Comparison of ENCODE assay signal across 1 cellular context in the genomic region with DNA sequence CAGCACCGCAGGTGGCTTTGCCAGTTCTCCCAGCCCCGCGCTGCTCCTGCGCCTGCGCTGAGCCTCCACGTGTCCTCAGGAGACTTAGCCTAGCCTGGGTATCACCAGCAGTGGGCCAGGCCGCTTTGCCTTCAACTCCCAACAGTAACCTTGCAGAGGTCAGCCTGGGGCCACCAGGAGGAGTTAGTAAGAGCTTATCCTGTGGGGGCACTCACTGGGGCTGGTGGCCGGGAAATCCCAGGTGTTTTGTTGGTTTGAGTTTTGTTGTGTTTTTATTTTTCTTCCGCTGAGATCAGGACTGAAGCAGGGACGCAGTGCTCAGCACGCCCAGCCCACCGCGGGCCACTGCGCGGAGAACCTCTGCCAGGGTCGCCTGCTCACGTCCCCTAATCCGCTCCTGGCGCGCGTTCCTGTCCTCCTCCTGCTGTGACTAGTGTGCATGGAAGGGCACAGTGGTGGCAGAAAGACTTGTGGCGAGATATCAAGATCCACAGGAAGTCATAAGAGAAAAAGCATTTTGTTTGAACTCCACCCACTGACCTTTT.
TF ChIP-seq lines count a peak whose summit lies in the region.

No MANE protein-coding gene starts in this region.

TF ChIP-seq in HepG2, 621 proteins besides CTCF, POLR2A, EP300 and RAD21 (continued from another document and continues in another):
- TF ChIP-seq, protein P1, sequence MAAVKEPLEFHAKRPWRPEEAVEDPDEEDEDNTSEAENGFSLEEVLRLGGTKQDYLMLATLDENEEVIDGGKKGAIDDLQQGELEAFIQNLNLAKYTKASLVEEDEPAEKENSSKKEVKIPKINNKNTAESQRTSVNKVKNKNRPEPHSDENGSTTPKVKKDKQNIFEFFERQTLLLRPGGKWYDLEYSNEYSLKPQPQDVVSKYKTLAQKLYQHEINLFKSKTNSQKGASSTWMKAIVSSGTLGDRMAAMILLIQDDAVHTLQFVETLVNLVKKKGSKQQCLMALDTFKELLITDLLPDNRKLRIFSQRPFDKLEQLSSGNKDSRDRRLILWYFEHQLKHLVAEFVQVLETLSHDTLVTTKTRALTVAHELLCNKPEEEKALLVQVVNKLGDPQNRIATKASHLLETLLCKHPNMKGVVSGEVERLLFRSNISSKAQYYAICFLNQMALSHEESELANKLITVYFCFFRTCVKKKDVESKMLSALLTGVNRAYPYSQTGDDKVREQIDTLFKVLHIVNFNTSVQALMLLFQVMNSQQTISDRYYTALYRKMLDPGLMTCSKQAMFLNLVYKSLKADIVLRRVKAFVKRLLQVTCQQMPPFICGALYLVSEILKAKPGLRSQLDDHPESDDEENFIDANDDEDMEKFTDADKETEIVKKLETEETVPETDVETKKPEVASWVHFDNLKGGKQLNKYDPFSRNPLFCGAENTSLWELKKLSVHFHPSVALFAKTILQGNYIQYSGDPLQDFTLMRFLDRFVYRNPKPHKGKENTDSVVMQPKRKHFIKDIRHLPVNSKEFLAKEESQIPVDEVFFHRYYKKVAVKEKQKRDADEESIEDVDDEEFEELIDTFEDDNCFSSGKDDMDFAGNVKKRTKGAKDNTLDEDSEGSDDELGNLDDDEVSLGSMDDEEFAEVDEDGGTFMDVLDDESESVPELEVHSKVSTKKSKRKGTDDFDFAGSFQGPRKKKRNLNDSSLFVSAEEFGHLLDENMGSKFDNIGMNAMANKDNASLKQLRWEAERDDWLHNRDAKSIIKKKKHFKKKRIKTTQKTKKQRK (IDR thresholded peaks at IDR 0.05; ENCODE audit: low read length), result no peak
- no peak; the same call in 1 of the 2 replicates for TF ChIP-seq KMT2B (CRISPR knock-in tag; IDR thresholded peaks at IDR 0.05)
- TF ChIP-seq TCF7 (IDR thresholded peaks at IDR 0.05; ENCODE audit: low read depth), result no peak
- no peak for TF ChIP-seq TERF1 (CRISPR knock-in tag; IDR thresholded peaks at IDR 0.05)
- TF ChIP-seq SRSF1 (optimal IDR thresholded peaks at IDR 0.05; ENCODE audit: low read depth, low read length), result peak; percentile 70
- no peak for TF ChIP-seq PBX2 (CRISPR knock-in tag; IDR thresholded peaks at IDR 0.05)
- TF ChIP-seq, protein P2, sequence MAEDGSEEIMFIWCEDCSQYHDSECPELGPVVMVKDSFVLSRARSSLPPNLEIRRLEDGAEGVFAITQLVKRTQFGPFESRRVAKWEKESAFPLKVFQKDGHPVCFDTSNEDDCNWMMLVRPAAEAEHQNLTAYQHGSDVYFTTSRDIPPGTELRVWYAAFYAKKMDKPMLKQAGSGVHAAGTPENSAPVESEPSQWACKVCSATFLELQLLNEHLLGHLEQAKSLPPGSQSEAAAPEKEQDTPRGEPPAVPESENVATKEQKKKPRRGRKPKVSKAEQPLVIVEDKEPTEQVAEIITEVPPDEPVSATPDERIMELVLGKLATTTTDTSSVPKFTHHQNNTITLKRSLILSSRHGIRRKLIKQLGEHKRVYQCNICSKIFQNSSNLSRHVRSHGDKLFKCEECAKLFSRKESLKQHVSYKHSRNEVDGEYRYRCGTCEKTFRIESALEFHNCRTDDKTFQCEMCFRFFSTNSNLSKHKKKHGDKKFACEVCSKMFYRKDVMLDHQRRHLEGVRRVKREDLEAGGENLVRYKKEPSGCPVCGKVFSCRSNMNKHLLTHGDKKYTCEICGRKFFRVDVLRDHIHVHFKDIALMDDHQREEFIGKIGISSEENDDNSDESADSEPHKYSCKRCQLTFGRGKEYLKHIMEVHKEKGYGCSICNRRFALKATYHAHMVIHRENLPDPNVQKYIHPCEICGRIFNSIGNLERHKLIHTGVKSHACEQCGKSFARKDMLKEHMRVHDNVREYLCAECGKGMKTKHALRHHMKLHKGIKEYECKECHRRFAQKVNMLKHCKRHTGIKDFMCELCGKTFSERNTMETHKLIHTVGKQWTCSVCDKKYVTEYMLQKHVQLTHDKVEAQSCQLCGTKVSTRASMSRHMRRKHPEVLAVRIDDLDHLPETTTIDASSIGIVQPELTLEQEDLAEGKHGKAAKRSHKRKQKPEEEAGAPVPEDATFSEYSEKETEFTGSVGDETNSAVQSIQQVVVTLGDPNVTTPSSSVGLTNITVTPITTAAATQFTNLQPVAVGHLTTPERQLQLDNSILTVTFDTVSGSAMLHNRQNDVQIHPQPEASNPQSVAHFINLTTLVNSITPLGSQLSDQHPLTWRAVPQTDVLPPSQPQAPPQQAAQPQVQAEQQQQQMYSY (CRISPR knock-in tag; IDR thresholded peaks at IDR 0.05), result no peak; the same call in 1 of the 2 replicates
- TF ChIP-seq ZNF670 (CRISPR knock-in tag; IDR thresholded peaks at IDR 0.05; ENCODE audit: borderline replicate concordance), result no peak
- no peak; the same call in 1 of the 2 replicates for TF ChIP-seq ZNF543 (CRISPR knock-in tag; IDR thresholded peaks at IDR 0.05)
- TF ChIP-seq BATF2 (CRISPR knock-in tag; IDR thresholded peaks at IDR 0.05), result no peak
- TF ChIP-seq ZNF513 (CRISPR knock-in tag; conservative IDR thresholded peaks at IDR 0.05), result no peak
- no peak for TF ChIP-seq SMYD3 (CRISPR knock-in tag; IDR thresholded peaks at IDR 0.05)
- TF ChIP-seq, protein P3, sequence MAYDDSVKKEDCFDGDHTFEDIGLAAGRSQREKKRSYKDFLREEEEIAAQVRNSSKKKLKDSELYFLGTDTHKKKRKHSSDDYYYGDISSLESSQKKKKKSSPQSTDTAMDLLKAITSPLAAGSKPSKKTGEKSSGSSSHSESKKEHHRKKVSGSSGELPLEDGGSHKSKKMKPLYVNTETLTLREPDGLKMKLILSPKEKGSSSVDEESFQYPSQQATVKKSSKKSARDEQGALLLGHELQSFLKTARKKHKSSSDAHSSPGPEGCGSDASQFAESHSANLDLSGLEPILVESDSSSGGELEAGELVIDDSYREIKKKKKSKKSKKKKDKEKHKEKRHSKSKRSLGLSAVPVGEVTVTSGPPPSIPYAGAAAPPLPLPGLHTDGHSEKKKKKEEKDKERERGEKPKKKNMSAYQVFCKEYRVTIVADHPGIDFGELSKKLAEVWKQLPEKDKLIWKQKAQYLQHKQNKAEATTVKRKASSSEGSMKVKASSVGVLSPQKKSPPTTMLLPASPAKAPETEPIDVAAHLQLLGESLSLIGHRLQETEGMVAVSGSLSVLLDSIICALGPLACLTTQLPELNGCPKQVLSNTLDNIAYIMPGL (CRISPR knock-in tag; IDR thresholded peaks at IDR 0.05; ENCODE audit: borderline replicate concordance in 1 of 2, low read depth in 1 of 2), result peak in 1 of 2 experiments; percentile 59; a peak in 1 of 4 replicates
- TF ChIP-seq, protein P4, sequence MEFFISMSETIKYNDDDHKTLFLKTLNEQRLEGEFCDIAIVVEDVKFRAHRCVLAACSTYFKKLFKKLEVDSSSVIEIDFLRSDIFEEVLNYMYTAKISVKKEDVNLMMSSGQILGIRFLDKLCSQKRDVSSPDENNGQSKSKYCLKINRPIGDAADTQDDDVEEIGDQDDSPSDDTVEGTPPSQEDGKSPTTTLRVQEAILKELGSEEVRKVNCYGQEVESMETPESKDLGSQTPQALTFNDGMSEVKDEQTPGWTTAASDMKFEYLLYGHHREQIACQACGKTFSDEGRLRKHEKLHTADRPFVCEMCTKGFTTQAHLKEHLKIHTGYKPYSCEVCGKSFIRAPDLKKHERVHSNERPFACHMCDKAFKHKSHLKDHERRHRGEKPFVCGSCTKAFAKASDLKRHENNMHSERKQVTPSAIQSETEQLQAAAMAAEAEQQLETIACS (CRISPR knock-in tag; IDR thresholded peaks at IDR 0.05), result no peak
- TF ChIP-seq ZNF704 (CRISPR knock-in tag; IDR thresholded peaks at IDR 0.05; ENCODE audit: borderline replicate concordance), result peak; percentile 75; the same call in 1 of the 2 replicates
- TF ChIP-seq ZNF713 (CRISPR knock-in tag; IDR thresholded peaks at IDR 0.05), result no peak
- no peak for TF ChIP-seq RFXAP (CRISPR knock-in tag; IDR thresholded peaks at IDR 0.05; ENCODE audit: borderline replicate concordance)
- no peak for TF ChIP-seq KDM6A (CRISPR knock-in tag; IDR thresholded peaks at IDR 0.05; ENCODE audit: low read depth)
- no peak for TF ChIP-seq FOXM1 (CRISPR knock-in tag; IDR thresholded peaks at IDR 0.05)
- TF ChIP-seq ZNF556 (CRISPR knock-in tag; IDR thresholded peaks at IDR 0.05; ENCODE audit: borderline replicate concordance), result no peak
- no peak for TF ChIP-seq ATF5 (CRISPR knock-in tag; IDR thresholded peaks at IDR 0.05; ENCODE audit: low read depth)
- peak; percentile 73 for TF ChIP-seq ZNF614 (CRISPR knock-in tag; IDR thresholded peaks at IDR 0.05; ENCODE audit: borderline replicate concordance)
- TF ChIP-seq SIN3B (IDR thresholded peaks at IDR 0.05; ENCODE audit: low read length), result no peak
- TF ChIP-seq, protein P5, sequence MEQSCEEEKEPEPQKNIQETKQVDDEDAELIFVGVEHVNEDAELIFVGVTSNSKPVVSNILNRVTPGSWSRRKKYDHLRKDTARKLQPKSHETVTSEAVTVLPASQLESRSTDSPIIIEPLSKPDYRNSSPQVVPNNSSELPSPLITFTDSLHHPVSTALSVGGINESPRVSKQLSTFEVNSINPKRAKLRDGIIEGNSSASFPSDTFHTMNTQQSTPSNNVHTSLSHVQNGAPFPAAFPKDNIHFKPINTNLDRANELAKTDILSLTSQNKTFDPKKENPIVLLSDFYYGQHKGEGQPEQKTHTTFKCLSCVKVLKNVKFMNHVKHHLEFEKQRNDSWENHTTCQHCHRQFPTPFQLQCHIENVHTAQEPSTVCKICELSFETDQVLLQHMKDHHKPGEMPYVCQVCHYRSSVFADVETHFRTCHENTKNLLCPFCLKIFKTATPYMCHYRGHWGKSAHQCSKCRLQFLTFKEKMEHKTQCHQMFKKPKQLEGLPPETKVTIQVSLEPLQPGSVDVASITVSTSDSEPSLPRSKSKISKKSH (CRISPR knock-in tag; IDR thresholded peaks at IDR 0.05; ENCODE audit: borderline replicate concordance), result no peak
- TF ChIP-seq BHLHE40 (IDR thresholded peaks at IDR 0.05; ENCODE audit: low read length), result no peak
- TF ChIP-seq MXD1 (CRISPR knock-in tag; IDR thresholded peaks at IDR 0.05), result peak; percentile 85
- no peak for TF ChIP-seq ZNF674 (CRISPR knock-in tag; IDR thresholded peaks at IDR 0.05; ENCODE audit: low read depth)
- no peak for TF ChIP-seq PRPF4 (IDR thresholded peaks at IDR 0.05; ENCODE audit: low read depth, low read length, poor library complexity, severe bottlenecking)
- no peak for TF ChIP-seq SMARCE1 (IDR thresholded peaks at IDR 0.05; ENCODE audit: borderline replicate concordance)
- TF ChIP-seq ATF7 (IDR thresholded peaks at IDR 0.05), result no peak
- no peak for TF ChIP-seq ATF7 (CRISPR knock-in tag; IDR thresholded peaks at IDR 0.05)
- TF ChIP-seq SRSF4 (IDR thresholded peaks at IDR 0.05; ENCODE audit: low read depth, low read length, poor library complexity, severe bottlenecking), result no peak
- TF ChIP-seq ZSCAN29 (CRISPR knock-in tag; conservative IDR thresholded peaks at IDR 0.05), result no peak
- TF ChIP-seq ZNF703 (CRISPR knock-in tag; IDR thresholded peaks at IDR 0.05; ENCODE audit: borderline replicate concordance), result no peak
